8 cellular contexts compared by ENCODE assay signal in the genomic region with DNA sequence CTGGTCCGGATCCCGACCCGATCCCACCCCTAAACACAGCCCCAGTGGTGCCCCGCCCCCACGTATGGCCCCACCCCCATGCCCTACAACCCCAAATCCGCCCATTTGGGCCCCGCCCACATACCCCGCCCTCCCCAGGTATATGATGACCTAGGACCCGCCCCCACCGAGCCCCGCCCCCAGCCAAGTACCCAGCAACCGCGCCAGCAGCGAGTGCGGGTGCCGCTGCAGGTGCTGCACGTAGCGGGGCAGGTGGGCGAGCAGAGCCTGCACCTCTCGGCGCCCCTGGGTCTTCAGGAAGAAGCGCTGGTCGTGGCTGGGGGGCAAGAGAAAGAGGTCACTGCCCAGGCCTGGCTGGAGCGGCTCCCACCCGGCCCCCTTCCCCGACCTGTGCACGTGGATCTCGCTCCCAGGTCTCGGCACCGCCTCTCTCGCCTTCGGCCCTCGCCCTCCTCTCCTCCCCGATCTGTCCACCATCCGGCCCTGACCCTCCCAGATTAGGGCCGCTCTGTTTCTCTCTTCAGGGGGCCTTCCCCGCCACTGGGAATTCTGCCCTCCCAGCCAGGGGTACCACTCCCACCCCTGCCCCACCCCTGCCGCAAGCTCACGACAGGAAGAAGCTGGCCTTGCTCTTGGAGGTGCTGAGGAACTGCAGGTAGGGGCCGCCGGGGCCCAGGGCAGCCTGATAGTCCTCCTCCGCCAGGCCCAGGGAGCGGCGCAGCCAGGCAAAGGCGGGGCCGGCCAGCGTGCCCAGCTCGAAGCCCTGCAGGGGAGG. TPM values are rescaled to one million over a fixed set of nuclear protein-coding genes. Genes with fewer than 3 reads are reported as not detected.
DNase-seq lines count a peak whose midpoint lies in the region; ATAC-seq and TF ChIP-seq lines count a peak whose summit lies in the region.

No MANE protein-coding gene starts in this region.

- TF ChIP-seq POLR2A in spleen (IDR thresholded peaks at IDR 0.05): no peak

- H3K9me3 ChIP-seq in esophagus (ENCODE audit: control insufficient read depth in 2 of 2, insufficient read depth in 1 of 2, low read depth in 1 of 2, low read length in 1 of 2) (no peaks in the 10 kb centered on the region), spleen (no peaks in the 10 kb centered on the region)

- no peak for ATAC-seq in GM21825 (IDR thresholded peaks at IDR 0.05; ENCODE audit: unreplicated experiment)

- no peak for TF ChIP-seq CTCF in spleen (IDR thresholded peaks at IDR 0.05 in 8 of 11, conservative IDR thresholded peaks at IDR 0.05 in 3 of 11)

- H3K4me1 ChIP-seq in esophagus (ENCODE audit: control insufficient read depth in 2 of 2, insufficient read depth in 2 of 2, low read length in 1 of 2) (peaks cover 5 to 19% of the 10 kb centered on the region in 2 donors), spleen (peaks cover 29 to 66% (median 45%) of the 10 kb centered on the region in 6 donors)

- 6 to 10% methylated on average over 28 to 48 of the region's 48 CpGs for WGBS in esophagus, 2 donors
- 6 to 10% (median 8%) methylated on average over 26 to 48 of the region's 48 CpGs for WGBS in spleen, 5 donors

- H3K4me3 ChIP-seq in esophagus (ENCODE audit: low read depth in 1 of 2, low read length in 2 of 2) (peak overlapping the region; percentile 41 to 50), spleen (peak overlapping the region in 6 of 8 donors; percentile 24 to 70 (median 36))

- intact Hi-C loops in spleen (cut with DNase I; ENCODE audit: low total_unique reads): no loop called here

- peak overlapping the region; percentile 28 to 44 for H3K27ac ChIP-seq in esophagus (ENCODE audit: low read depth in 2 of 2, low read length in 1 of 2)
- no peak overlapping the region for H3K27ac ChIP-seq in spleen

- no peaks in the 10 kb centered on the region for H3K36me3 ChIP-seq in esophagus (ENCODE audit: control insufficient read depth in 2 of 2, insufficient read depth in 2 of 2, low read length in 1 of 2)
- H3K36me3 ChIP-seq in spleen: no peaks in the 10 kb centered on the region

- DNase-seq in DMS153 (lab: John Stamatoyannopoulos, UW) (peak; percentile 52), DMS153 treated with DMSO at 0.1 percent for 48 hours (lab: John Stamatoyannopoulos, UW; ENCODE audit: unreplicated experiment) (no peak), spleen (no peak), HK-2 (ENCODE audit: unreplicated experiment) (no peak), NCI-H524 treated with DMSO at 0.1 percent for 48 hours (lab: John Stamatoyannopoulos, UW) (no peak)
- peak; percentile 47 to 54 for DNase-seq in activated CD8-positive, alpha-beta memory T cell treated with anti-CD3 and anti-CD28 coated beads for 4 hours (ENCODE audit: low read depth in 2 of 2)

- no peaks in the 10 kb centered on the region for H3K27me3 ChIP-seq in esophagus (ENCODE audit: control insufficient read depth in 1 of 2, insufficient read depth in 2 of 2, low read length in 2 of 2)
- peaks cover 0 to 72% (median 16%) of the 10 kb centered on the region in 7 donors for H3K27me3 ChIP-seq in spleen (replicated peaks in 1 of 7)

RNA-seq across cellular contexts. Expression of a gene that starts 2.9 kb away (rescaled TPM):
- 1 to 10 TPM; 2.7 to 4.8 TPM for polyA plus RNA-seq in esophagus
- 1 to 10 TPM in 2 of 7 donors, under 1 TPM in 3, not detected in 2; 0.46 to 3.6 (median 0.94) TPM for total RNA-seq in spleen
- polyA plus RNA-seq in spleen: under 1 TPM; 0.13 to 0.51 (median 0.42) TPM

RNA-seq across cellular contexts. Expression of a gene that starts 10.0 kb away (rescaled TPM):
- polyA plus RNA-seq in esophagus: 10 to 100 TPM; 25.2 to 28.2 TPM
- 10 to 100 TPM; 19.5 to 31.3 (median 25.2) TPM for total RNA-seq in spleen
- polyA plus RNA-seq in spleen: 10 to 100 TPM; 23.6 to 33.8 (median 28.1) TPM

RNA-seq across cellular contexts. Expression of a gene that starts 10.8 kb away (rescaled TPM):
- polyA plus RNA-seq in esophagus: 10 to 100 TPM in 1 of 2 donors, 1 to 10 TPM in 1; 4.6 to 15.3 TPM
- 10 to 100 TPM; 48.6 to 92.8 (median 65.8) TPM for total RNA-seq in spleen
- 10 to 100 TPM; 16.0 to 36.7 (median 19.5) TPM for polyA plus RNA-seq in spleen

RNA-seq across cellular contexts. Expression of a gene that starts 28.2 kb away (rescaled TPM):
- polyA plus RNA-seq in esophagus (10 to 100 TPM; 21.8 to 23.6 TPM), spleen (10 to 100 TPM; 29.0 to 68.0 (median 31.7) TPM)
- 100 to 1,000 TPM in 1 of 7 donors, 10 to 100 TPM in 6; 62.5 to 118 (median 75.9) TPM for total RNA-seq in spleen

RNA-seq across cellular contexts. Expression of a gene that starts 50.2 kb away (rescaled TPM):
- polyA plus RNA-seq in esophagus: 10 to 100 TPM; 51.7 to 68.4 TPM
- total RNA-seq in spleen: 10 to 100 TPM; 41.3 to 89.7 (median 59.7) TPM
- polyA plus RNA-seq in spleen: 10 to 100 TPM; 47.0 to 97.9 (median 82.7) TPM

Comparison
In these comparisons a context has a peak if more than half of its experiments do, and no peak if none do; other contexts are left out.
1. DNase-seq: peak in DMS153 (single experiment) and activated CD8-positive, alpha-beta memory T cell treated with anti-CD3 and anti-CD28 coated beads for 4 hours (2 of 2); none in DMS153 treated with DMSO at 0.1 percent for 48 hours (single experiment), spleen (single experiment), HK-2 (single experiment) and NCI-H524 treated with DMSO at 0.1 percent for 48 hours (single experiment).
2. H3K27ac ChIP-seq: peak in esophagus (2 of 2); none in spleen (0 of 8).